In the genomic region with DNA sequence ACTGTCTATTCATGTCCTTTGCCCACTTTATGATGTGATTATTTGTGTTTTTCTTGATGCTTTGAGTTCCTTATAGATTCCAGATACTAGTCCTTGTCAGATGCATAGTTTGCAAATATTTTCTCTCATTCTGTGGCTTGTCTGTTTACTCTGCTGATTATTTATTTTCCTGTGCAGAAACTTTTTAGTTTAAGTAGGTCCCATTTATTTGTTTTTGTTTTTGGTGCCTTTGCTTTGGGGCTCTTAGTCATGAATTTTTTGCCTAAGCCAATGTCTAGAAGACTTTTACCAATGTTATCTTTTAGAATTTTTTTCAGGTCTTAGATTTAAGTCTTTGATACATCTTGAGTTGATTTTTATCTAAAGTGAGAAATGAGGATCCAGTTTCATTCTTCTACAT, we compare ENCODE assay signal across 33 cellular contexts.
"Had no signal": no experiment of that assay in that cellular context is flagged by ENCODE, and none has a peak within 500 bp of the region (broad histone marks: within the 10 kb centered on the region; RNA-seq: fewer than 3 reads in every experiment).

No MANE protein-coding gene starts in this region.

- H3K27ac ChIP-seq: adrenal gland, epithelial cell of prostate, esophagus squamous epithelium, gastroesophageal sphincter, hepatocyte, neutrophil, ovary, right lobe of liver, skin epidermis, thyroid gland, upper lobe of right lung had no signal

- H3K27me3 ChIP-seq: adrenal gland, esophagus squamous epithelium, gastroesophageal sphincter, hepatocyte, neutrophil, ovary, right lobe of liver, thyroid gland, upper lobe of right lung had no signal

- H3K4me2 ChIP-seq: hepatocyte had no signal

- ATAC-seq: activated CD8-positive, alpha-beta memory T cell treated with anti-CD3 and anti-CD28 coated beads, Interleukin-2, amount 10 ng/mL, durations not matched to agents 7 days and 5 days; activated CD8-positive, alpha-beta T cell treated with anti-CD3 and anti-CD28 coated beads, Interleukin-2, amount 10 ng/mL, durations not matched to agents 7 days and 5 days; activated T-cell treated with anti-CD3 and anti-CD28 coated beads, Interleukin-2, amount 50 U/mL, for 72 hours; gastroesophageal sphincter; left cardiac atrium; left ventricle myocardium superior; right lobe of liver; stimulated activated memory B cell treated with anti-CD40 and anti-IgM and Interleukin-4, amounts not matched to agents 10 μg/mL and 1 μg/mL and 100 μg/mL, for 72 hours; stimulated activated naive CD8-positive, alpha-beta T cell treated with anti-CD3 and anti-CD28 coated beads, Interleukin-15, amount 100 ng/mL, for 72 hours; upper lobe of right lung; WTC11 had no signal

- DNase-seq: activated CD8-positive, alpha-beta memory T cell treated with anti-CD3 and anti-CD28 coated beads, Interleukin-2, amount 10 ng/mL, durations not matched to agents 7 days and 5 days; activated CD8-positive, alpha-beta T cell treated with anti-CD3 and anti-CD28 coated beads, Interleukin-2, amount 10 ng/mL, durations not matched to agents 7 days and 5 days; activated effector memory CD4-positive, alpha-beta T cell treated with Interleukin-2 at 50 U/mL for 16 hours; activated naive CD4-positive, alpha-beta T cell treated with Interleukin-2 at 50 U/mL for 16 hours; activated T-cell treated with anti-CD3 and anti-CD28 coated beads, Interleukin-2, amount 50 U/mL, for 72 hours; adrenal gland; aorta; caudate nucleus; esophagus squamous epithelium; left cardiac atrium; left ventricle myocardium superior; nephron progenitor cell; ovary; right lobe of liver; stimulated activated CD4-positive, alpha-beta T cell treated with anti-CD3 and anti-CD28 coated beads, Interleukin-1b, Interleukin-23, amount 100 ng/mL, for 48 hours; stimulated activated CD4-positive, alpha-beta T cell treated with anti-CD3 and anti-CD28 coated beads, Interleukin-4, amount 100 ng/mL, for 4 hours; stimulated activated CD8-positive, alpha-beta memory T cell treated with anti-CD3 and anti-CD28 coated beads, Interleukin-4, amount 100 ng/mL, for 48 hours; stimulated activated naive CD8-positive, alpha-beta T cell treated with anti-CD3 and anti-CD28 coated beads, Interleukin-15, amount 100 ng/mL, for 72 hours; substantia nigra; T-helper 2 cell; thyroid gland; upper lobe of right lung had no signal

- H3K27me3 Mint-ChIP-seq: activated CD8-positive, alpha-beta memory T cell treated with anti-CD3 and anti-CD28 coated beads, Interleukin-2, amount 10 ng/mL, durations not matched to agents 7 days and 5 days; activated naive CD8-positive, alpha-beta T cell; progenitor cell of endocrine pancreas; stimulated activated memory B cell treated with anti-CD40 and anti-IgM and Interleukin-4, amounts not matched to agents 10 μg/mL and 1 μg/mL and 100 μg/mL, for 72 hours; stimulated activated naive CD8-positive, alpha-beta T cell treated with anti-CD3 and anti-CD28 coated beads, Interleukin-15, amount 100 ng/mL, for 72 hours had no signal

- H3K36me3 Mint-ChIP-seq: activated CD8-positive, alpha-beta memory T cell treated with anti-CD3 and anti-CD28 coated beads, Interleukin-2, amount 10 ng/mL, durations not matched to agents 7 days and 5 days; activated naive CD8-positive, alpha-beta T cell; brain; stimulated activated memory B cell treated with anti-CD40 and anti-IgM and Interleukin-4, amounts not matched to agents 10 μg/mL and 1 μg/mL and 100 μg/mL, for 72 hours; WTC11 had no signal

- H3K27ac Mint-ChIP-seq: activated CD8-positive, alpha-beta memory T cell treated with anti-CD3 and anti-CD28 coated beads, Interleukin-2, amount 10 ng/mL, durations not matched to agents 7 days and 5 days; activated CD8-positive, alpha-beta T cell treated with anti-CD3 and anti-CD28 coated beads, Interleukin-2, amount 10 ng/mL, durations not matched to agents 7 days and 5 days; activated naive CD8-positive, alpha-beta T cell; activated T-cell treated with anti-CD3 and anti-CD28 coated beads, Interleukin-2, amount 50 U/mL, for 72 hours; brain; nephron progenitor cell; progenitor cell of endocrine pancreas; stimulated activated memory B cell treated with anti-CD40 and anti-IgM and Interleukin-4, amounts not matched to agents 10 μg/mL and 1 μg/mL and 100 μg/mL, for 72 hours; stimulated activated naive CD8-positive, alpha-beta T cell treated with anti-CD3 and anti-CD28 coated beads, Interleukin-15, amount 100 ng/mL, for 72 hours; WTC11 had no signal

- H3K4me1 Mint-ChIP-seq: activated CD8-positive, alpha-beta memory T cell treated with anti-CD3 and anti-CD28 coated beads, Interleukin-2, amount 10 ng/mL, durations not matched to agents 7 days and 5 days; brain; nephron progenitor cell; stimulated activated memory B cell treated with anti-CD40 and anti-IgM and Interleukin-4, amounts not matched to agents 10 μg/mL and 1 μg/mL and 100 μg/mL, for 72 hours; stimulated activated naive CD8-positive, alpha-beta T cell treated with anti-CD3 and anti-CD28 coated beads, Interleukin-15, amount 100 ng/mL, for 72 hours had no signal

- H2AFZ ChIP-seq: hepatocyte had no signal

- H3K9me3 ChIP-seq: adrenal gland, esophagus squamous epithelium, gastroesophageal sphincter, neutrophil, ovary, right lobe of liver, thyroid gland, upper lobe of right lung had no signal

- H3K79me2 ChIP-seq: hepatocyte had no signal

- H3K36me3 ChIP-seq: adrenal gland, esophagus squamous epithelium, gastroesophageal sphincter, neutrophil, ovary, right lobe of liver, thyroid gland, upper lobe of right lung had no signal

- FAIRE-seq: keratinocyte had no signal

- H3K4me3 Mint-ChIP-seq: activated CD8-positive, alpha-beta memory T cell treated with anti-CD3 and anti-CD28 coated beads, Interleukin-2, amount 10 ng/mL, durations not matched to agents 7 days and 5 days; activated CD8-positive, alpha-beta T cell treated with anti-CD3 and anti-CD28 coated beads, Interleukin-2, amount 10 ng/mL, durations not matched to agents 7 days and 5 days; activated naive CD8-positive, alpha-beta T cell; activated T-cell treated with anti-CD3 and anti-CD28 coated beads, Interleukin-2, amount 50 U/mL, for 72 hours; brain; nephron progenitor cell; stimulated activated memory B cell treated with anti-CD40 and anti-IgM and Interleukin-4, amounts not matched to agents 10 μg/mL and 1 μg/mL and 100 μg/mL, for 72 hours; stimulated activated naive CD8-positive, alpha-beta T cell treated with anti-CD3 and anti-CD28 coated beads, Interleukin-15, amount 100 ng/mL, for 72 hours; WTC11 had no signal

- H3K9me3 Mint-ChIP-seq: brain; nephron progenitor cell; stimulated activated naive CD8-positive, alpha-beta T cell treated with anti-CD3 and anti-CD28 coated beads, Interleukin-15, amount 100 ng/mL, for 72 hours; WTC11 had no signal

- H3K4me3 ChIP-seq: adrenal gland, esophagus squamous epithelium, gastroesophageal sphincter, hepatocyte, ovary, right lobe of liver, skin epidermis, thyroid gland, upper lobe of right lung had no signal

- H3K4me1 ChIP-seq: adrenal gland, esophagus squamous epithelium, gastroesophageal sphincter, right lobe of liver, upper lobe of right lung had no signal
